Comparison of ENCODE assay signal across 1 cellular context in the genomic region with DNA sequence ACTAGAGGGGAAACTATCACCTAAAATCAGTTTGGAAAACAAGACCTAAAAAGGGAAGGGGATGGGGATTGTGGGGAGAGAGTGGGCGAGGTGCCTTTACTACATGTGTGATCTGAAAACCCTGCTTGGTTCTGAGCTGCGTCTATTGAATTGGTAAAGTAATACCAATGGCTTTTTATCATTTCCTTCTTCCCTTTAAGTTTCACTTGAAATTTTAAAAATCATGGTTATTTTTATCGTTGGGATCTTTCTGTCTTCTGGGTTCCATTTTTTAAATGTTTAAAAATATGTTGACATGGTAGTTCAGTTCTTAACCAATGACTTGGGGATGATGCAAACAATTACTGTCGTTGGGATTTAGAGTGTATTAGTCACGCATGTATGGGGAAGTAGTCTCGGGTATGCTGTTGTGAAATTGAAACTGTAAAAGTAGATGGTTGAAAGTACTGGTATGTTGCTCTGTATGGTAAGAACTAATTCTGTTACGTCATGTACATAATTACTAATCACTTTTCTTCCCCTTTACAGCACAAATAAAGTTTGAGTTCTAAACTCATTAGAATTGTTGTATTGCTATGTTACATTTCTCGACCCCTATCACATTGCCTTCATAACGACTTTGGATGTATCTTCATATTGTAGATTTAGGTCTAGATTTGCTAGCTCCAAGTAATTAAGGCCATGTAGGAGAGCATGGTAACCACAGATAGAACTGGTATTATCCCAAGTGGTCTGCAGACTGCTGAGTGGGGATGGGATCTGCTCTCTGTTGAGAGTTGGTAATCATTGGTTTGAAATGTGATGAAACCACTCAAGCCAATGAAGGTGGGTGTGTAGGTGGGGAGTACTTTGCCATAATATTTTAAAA.
TF ChIP-seq lines count a peak whose summit lies in the region.

No MANE protein-coding gene starts in this region.

TF ChIP-seq in H1, 55 proteins besides CTCF, POLR2A, EP300 and RAD21:
- TF ChIP-seq, protein P1, sequence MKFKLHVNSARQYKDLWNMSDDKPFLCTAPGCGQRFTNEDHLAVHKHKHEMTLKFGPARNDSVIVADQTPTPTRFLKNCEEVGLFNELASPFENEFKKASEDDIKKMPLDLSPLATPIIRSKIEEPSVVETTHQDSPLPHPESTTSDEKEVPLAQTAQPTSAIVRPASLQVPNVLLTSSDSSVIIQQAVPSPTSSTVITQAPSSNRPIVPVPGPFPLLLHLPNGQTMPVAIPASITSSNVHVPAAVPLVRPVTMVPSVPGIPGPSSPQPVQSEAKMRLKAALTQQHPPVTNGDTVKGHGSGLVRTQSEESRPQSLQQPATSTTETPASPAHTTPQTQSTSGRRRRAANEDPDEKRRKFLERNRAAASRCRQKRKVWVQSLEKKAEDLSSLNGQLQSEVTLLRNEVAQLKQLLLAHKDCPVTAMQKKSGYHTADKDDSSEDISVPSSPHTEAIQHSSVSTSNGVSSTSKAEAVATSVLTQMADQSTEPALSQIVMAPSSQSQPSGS (IDR thresholded peaks at IDR 0.05; ENCODE audit: low read length), result no peak
- TF ChIP-seq POLR2AphosphoS5 (IDR thresholded peaks at IDR 0.05; ENCODE audit: low read depth, low read length) (no peak; the same call in 1 of the 2 replicates), NRF1 (IDR thresholded peaks at IDR 0.05; ENCODE audit: low read depth, low read length) (no peak), SIRT6 (IDR thresholded peaks at IDR 0.05; ENCODE audit: low read length) (no peak), SUZ12 (IDR thresholded peaks at IDR 0.05; ENCODE audit: low read length) (no peak), TBP (IDR thresholded peaks at IDR 0.05; ENCODE audit: low read depth, low read length) (no peak), SP1 (IDR thresholded peaks at IDR 0.05; ENCODE audit: low read depth, low read length) (no peak), JUND (IDR thresholded peaks at IDR 0.05; ENCODE audit: low read length) (no peak), FOSL1 (IDR thresholded peaks at IDR 0.05; ENCODE audit: insufficient read depth, low read depth, low read length) (no peak), EGR1 (IDR thresholded peaks at IDR 0.05; ENCODE audit: borderline replicate concordance, low read depth, low read length) (no peak), SP4 (IDR thresholded peaks at IDR 0.05; ENCODE audit: low read length) (no peak), RBBP5 (IDR thresholded peaks at IDR 0.05; ENCODE audit: borderline replicate concordance, low read depth, low read length) (no peak), ZNF274 (IDR thresholded peaks at IDR 0.05; ENCODE audit: borderline replicate concordance, extremely low read depth, low read length) (no peak)
